1 cellular context compared by ENCODE assay signal in genomic region chr9:86452194-86452828, GRCh38.
TF ChIP-seq lines count a peak whose summit lies in the region.

No MANE protein-coding gene starts in this region.

TF ChIP-seq in liver, 16 proteins besides CTCF, POLR2A, EP300 and RAD21 (continued from another document):
- TF ChIP-seq EGR1 (IDR thresholded peaks at IDR 0.05; ENCODE audit: low read depth in 2 of 2) (peak in 1 of 2 donors; percentile 52), REST (IDR thresholded peaks at IDR 0.05) (peak; percentile 78), NR2F2 (IDR thresholded peaks at IDR 0.05) (no peak)
- TF ChIP-seq, protein P1, sequence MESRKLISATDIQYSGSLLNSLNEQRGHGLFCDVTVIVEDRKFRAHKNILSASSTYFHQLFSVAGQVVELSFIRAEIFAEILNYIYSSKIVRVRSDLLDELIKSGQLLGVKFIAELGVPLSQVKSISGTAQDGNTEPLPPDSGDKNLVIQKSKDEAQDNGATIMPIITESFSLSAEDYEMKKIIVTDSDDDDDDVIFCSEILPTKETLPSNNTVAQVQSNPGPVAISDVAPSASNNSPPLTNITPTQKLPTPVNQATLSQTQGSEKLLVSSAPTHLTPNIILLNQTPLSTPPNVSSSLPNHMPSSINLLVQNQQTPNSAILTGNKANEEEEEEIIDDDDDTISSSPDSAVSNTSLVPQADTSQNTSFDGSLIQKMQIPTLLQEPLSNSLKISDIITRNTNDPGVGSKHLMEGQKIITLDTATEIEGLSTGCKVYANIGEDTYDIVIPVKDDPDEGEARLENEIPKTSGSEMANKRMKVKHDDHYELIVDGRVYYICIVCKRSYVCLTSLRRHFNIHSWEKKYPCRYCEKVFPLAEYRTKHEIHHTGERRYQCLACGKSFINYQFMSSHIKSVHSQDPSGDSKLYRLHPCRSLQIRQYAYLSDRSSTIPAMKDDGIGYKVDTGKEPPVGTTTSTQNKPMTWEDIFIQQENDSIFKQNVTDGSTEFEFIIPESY (IDR thresholded peaks at IDR 0.05): peak; percentile 64
